Comparison of ENCODE assay signal across 8 cellular contexts in the genomic region with DNA sequence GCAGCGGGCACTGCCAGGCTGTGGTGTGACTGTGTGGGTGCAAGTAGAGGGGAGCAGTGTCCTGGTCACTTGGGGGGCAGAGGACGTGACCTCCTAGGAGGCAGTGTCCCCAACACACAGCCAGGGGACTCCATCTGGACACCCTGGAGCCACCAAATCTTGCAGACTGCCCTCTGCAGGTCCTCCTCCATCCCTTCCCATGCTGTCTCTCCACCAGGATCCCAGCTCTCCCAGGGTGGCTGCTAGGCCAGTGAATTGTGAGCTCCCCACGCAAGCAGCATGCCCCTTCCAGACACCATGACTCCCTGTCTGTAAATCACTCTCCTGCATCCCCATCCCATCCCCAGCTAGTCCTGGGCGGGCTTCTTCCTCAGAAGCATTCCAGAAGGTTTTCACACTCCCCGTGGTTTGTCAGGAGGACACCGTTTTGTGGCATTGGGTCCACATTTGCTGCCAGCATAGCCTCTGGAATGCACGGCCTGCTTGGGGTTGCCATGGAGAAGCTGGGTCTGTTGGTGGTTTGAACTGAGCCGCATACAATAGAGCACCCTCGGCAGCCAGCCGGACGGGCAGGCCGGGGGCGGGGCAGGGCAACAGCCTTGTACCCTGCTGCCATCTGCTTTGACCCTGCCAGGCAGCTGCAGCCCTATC.
DNase-seq lines count a peak whose midpoint lies in the region; ATAC-seq and TF ChIP-seq lines count a peak whose summit lies in the region.

No MANE protein-coding gene starts in this region.

- DNase-seq in NCI-H2081 (lab: John Stamatoyannopoulos, UW) (peak; percentile 56 to 80), NCI-H2081 treated with DMSO at 0.1 percent for 48 hours (lab: John Stamatoyannopoulos, UW) (no peak), body of pancreas (peak in 3 of 4 donors; percentile 31 to 47 (median 46)), left lobe of liver (ENCODE audit: low spot score) (no peak), uterus (peak in 1 of 2 donors; percentile 45), NCI-H226 (no peak), NCI-H187 (lab: John Stamatoyannopoulos, UW) (no peak)

- intact Hi-C loops in body of pancreas (cut with DNase I) (no loop called here), uterus (cut with DNase I; ENCODE audit: low total_unique reads) (no loop called here)

- no peak for TF ChIP-seq CTCF in body of pancreas (IDR thresholded peaks at IDR 0.05)
- peak in 1 of 4 experiments; percentile 8 for TF ChIP-seq CTCF in uterus (IDR thresholded peaks at IDR 0.05)

- TF ChIP-seq POLR2A in body of pancreas (IDR thresholded peaks at IDR 0.05): no peak
- no peak for TF ChIP-seq POLR2A in uterus (IDR thresholded peaks at IDR 0.05)

- ATAC-seq in body of pancreas (peak; percentile 74), left lobe of liver (peak; percentile 37), GM19035 (IDR thresholded peaks at IDR 0.05; ENCODE audit: unreplicated experiment) (no peak)

- H3K4me1 ChIP-seq in body of pancreas: no peaks in the 10 kb centered on the region
- no peaks in the 10 kb centered on the region for H3K4me1 ChIP-seq in uterus

- no peak overlapping the region for H3K27ac ChIP-seq in body of pancreas
- H3K27ac ChIP-seq in uterus: peak overlapping the region; percentile 69

- H3K4me3 ChIP-seq in body of pancreas (no peak overlapping the region), uterus (no peak overlapping the region)

- no peaks in the 10 kb centered on the region for H3K27me3 ChIP-seq in body of pancreas
- H3K27me3 ChIP-seq in uterus: no peaks in the 10 kb centered on the region

- no peaks in the 10 kb centered on the region for H3K9me3 ChIP-seq in body of pancreas
- no peaks in the 10 kb centered on the region for H3K9me3 ChIP-seq in uterus

- H3K36me3 ChIP-seq in body of pancreas (replicated peaks in 1 of 2; ENCODE audit: insufficient read depth in 1 of 2, low read depth in 2 of 2) (no peaks in the 10 kb centered on the region), uterus (no peaks in the 10 kb centered on the region)

- WGBS in body of pancreas, 2 donors: 36 to 42% methylated on average over 9 to 13 of the region's 13 CpGs

Comparison
In these comparisons a context has a peak if more than half of its experiments do, and no peak if none do; other contexts are left out.
1. DNase-seq: peak in NCI-H2081 (2 of 2) and body of pancreas (3 of 4); none in NCI-H2081 treated with DMSO at 0.1 percent for 48 hours (single experiment), left lobe of liver (single experiment), NCI-H226 (single experiment) and NCI-H187 (0 of 2).
2. H3K27ac ChIP-seq: peak in uterus (2 of 2); none in body of pancreas (0 of 4).